Comparison of ENCODE assay signal across 1 cellular context in genomic region chr6:158465747-158466146, GRCh38.
TF ChIP-seq lines count a peak whose summit lies in the region.

No MANE protein-coding gene starts in this region.

TF ChIP-seq in GM23338, 12 proteins besides CTCF, POLR2A, EP300 and RAD21 (continued from another document):
- TF ChIP-seq REST (IDR thresholded peaks at IDR 0.05; ENCODE audit: unreplicated experiment) (no peak), STAT1 (IDR thresholded peaks at IDR 0.05; ENCODE audit: unreplicated experiment) (no peak), POLR2AphosphoS5 (IDR thresholded peaks at IDR 0.05; ENCODE audit: low read depth) (no peak), EZH2 (IDR thresholded peaks at IDR 0.05; ENCODE audit: low read depth, unreplicated experiment) (no peak), ZNF114 (CRISPR knock-in tag; IDR thresholded peaks at IDR 0.05) (no peak), EZH2phosphoT487 (IDR thresholded peaks at IDR 0.05; ENCODE audit: unreplicated experiment) (no peak), ZNF331 (CRISPR knock-in tag; IDR thresholded peaks at IDR 0.05; ENCODE audit: low read depth) (no peak)
